Comparison of ENCODE assay signal across 2 cellular contexts in genomic region chr16:1606774-1607173, GRCh38.
TF ChIP-seq lines count a peak whose summit lies in the region.

No MANE protein-coding gene starts in this region.

TF ChIP-seq in HEK293, 187 proteins besides CTCF, POLR2A, EP300 and RAD21:
- TF ChIP-seq ZBTB7A (tag by site-specific recombination; IDR thresholded peaks at IDR 0.05; ENCODE audit: low read depth), result no peak
- peak; percentile 96 for TF ChIP-seq ZSCAN4 (tag by site-specific recombination; IDR thresholded peaks at IDR 0.05)
- peak; percentile 55 for TF ChIP-seq ZNF157 (tag by site-specific recombination; IDR thresholded peaks at IDR 0.05)

TF ChIP-seq in GM12878, 131 proteins besides CTCF, POLR2A, EP300 and RAD21:
- TF ChIP-seq, protein P1, sequence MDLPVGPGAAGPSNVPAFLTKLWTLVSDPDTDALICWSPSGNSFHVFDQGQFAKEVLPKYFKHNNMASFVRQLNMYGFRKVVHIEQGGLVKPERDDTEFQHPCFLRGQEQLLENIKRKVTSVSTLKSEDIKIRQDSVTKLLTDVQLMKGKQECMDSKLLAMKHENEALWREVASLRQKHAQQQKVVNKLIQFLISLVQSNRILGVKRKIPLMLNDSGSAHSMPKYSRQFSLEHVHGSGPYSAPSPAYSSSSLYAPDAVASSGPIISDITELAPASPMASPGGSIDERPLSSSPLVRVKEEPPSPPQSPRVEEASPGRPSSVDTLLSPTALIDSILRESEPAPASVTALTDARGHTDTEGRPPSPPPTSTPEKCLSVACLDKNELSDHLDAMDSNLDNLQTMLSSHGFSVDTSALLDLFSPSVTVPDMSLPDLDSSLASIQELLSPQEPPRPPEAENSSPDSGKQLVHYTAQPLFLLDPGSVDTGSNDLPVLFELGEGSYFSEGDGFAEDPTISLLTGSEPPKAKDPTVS (IDR thresholded peaks at IDR 0.05; ENCODE audit: low read depth, low read length), result no peak
- TF ChIP-seq, protein P2, sequence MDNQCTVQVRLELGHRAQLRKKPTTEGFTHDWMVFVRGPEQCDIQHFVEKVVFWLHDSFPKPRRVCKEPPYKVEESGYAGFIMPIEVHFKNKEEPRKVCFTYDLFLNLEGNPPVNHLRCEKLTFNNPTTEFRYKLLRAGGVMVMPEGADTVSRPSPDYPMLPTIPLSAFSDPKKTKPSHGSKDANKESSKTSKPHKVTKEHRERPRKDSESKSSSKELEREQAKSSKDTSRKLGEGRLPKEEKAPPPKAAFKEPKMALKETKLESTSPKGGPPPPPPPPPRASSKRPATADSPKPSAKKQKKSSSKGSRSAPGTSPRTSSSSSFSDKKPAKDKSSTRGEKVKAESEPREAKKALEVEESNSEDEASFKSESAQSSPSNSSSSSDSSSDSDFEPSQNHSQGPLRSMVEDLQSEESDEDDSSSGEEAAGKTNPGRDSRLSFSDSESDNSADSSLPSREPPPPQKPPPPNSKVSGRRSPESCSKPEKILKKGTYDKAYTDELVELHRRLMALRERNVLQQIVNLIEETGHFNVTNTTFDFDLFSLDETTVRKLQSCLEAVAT (IDR thresholded peaks at IDR 0.05), result no peak
- TF ChIP-seq YY1 (IDR thresholded peaks at IDR 0.05; ENCODE audit: low read depth, low read length) (no peak), ATF2 (IDR thresholded peaks at IDR 0.05; ENCODE audit: low read length) (no peak), BCL3 (IDR thresholded peaks at IDR 0.05; ENCODE audit: borderline replicate concordance, insufficient read depth, low read depth, low read length, poor library complexity, severe bottlenecking) (peak; percentile 79)
